ENCODE assay signal across 12 cellular contexts in genomic region chr2:16623046-16623445, GRCh38. TPM values are rescaled to one million over a fixed set of nuclear protein-coding genes. Genes with fewer than 3 reads are reported as not detected.
DNase-seq lines count a peak whose midpoint lies in the region; ATAC-seq and TF ChIP-seq lines count a peak whose summit lies in the region.
"Had no signal": no experiment of that assay in that cellular context is flagged by ENCODE, and none has a peak within 500 bp of the region (broad histone marks: within the 10 kb centered on the region; RNA-seq: fewer than 3 reads in every experiment).

No MANE protein-coding gene starts in this region.

- H3K9ac ChIP-seq in PC-3 (ENCODE audit: low read length) (no peak overlapping the region), fibroblast of lung (ENCODE audit: insufficient read depth, low read length) (no peak overlapping the region)

- H3K27me3 ChIP-seq in DOHH2 (ENCODE audit: control insufficient read depth, low read length) (no peaks in the 10 kb centered on the region), PC-3 (ENCODE audit: low read length) (no peaks in the 10 kb centered on the region), fibroblast of lung (ENCODE audit: control insufficient read depth, insufficient read depth, low read length) (no peaks in the 10 kb centered on the region), psoas muscle (ENCODE audit: insufficient read depth in 3 of 3, low read length in 2 of 3) (no peaks in the 10 kb centered on the region), MG63 (no peaks in the 10 kb centered on the region)

- POLR2A ChIA-PET in PC-3 (lab: Charles Lee; ENCODE audit: unreplicated experiment) = no interaction called here

- peaks cover 34% of the 10 kb centered on the region for H3F3A ChIP-seq in DOHH2 (ENCODE audit: control insufficient read depth, insufficient read depth)
- no peaks in the 10 kb centered on the region for H3F3A ChIP-seq in PC-3 (ENCODE audit: low read length, unreplicated experiment)

- ATAC-seq in PC-3 (no peak), psoas muscle (peak in 2 of 4 donors; percentile 43 to 54), HG03565 (IDR thresholded peaks at IDR 0.05; ENCODE audit: unreplicated experiment) (no peak), GM21447 (IDR thresholded peaks at IDR 0.05; ENCODE audit: unreplicated experiment) (no peak)
- ATAC-seq: effector memory CD8-positive, alpha-beta T cell had no signal

- CTCF ChIA-PET in PC-3 (lab: Charles Lee) = no interaction called here

- TF ChIP-seq CTCF in DOHH2 (IDR thresholded peaks at IDR 0.05; ENCODE audit: low read depth, low read length, poor library complexity, severe bottlenecking) (no peak), PC-3 (conservative IDR thresholded peaks at IDR 0.05; ENCODE audit: low read depth, low read length) (no peak), fibroblast of lung (conservative IDR thresholded peaks at IDR 0.05 in 1 of 2, IDR thresholded peaks at IDR 0.05 in 1 of 2; ENCODE audit: low read depth in 1 of 2, low read length in 2 of 2) (no peak), psoas muscle (IDR thresholded peaks at IDR 0.05) (no peak)

- peak overlapping the region; percentile 98 for H3K27ac ChIP-seq in DOHH2 (ENCODE audit: low read depth, low read length)
- H3K27ac ChIP-seq in PC-3 (ENCODE audit: low read length) = no peak overlapping the region
- no peak overlapping the region for H3K27ac ChIP-seq in fibroblast of lung (ENCODE audit: insufficient read depth, low read length)
- H3K27ac ChIP-seq in psoas muscle = peak overlapping the region; percentile 61

- H3K4me1 ChIP-seq in DOHH2 (ENCODE audit: control insufficient read depth, low read length) (peaks cover 75% of the 10 kb centered on the region), PC-3 (ENCODE audit: insufficient read depth, low read length) (no peaks in the 10 kb centered on the region), fibroblast of lung (ENCODE audit: control insufficient read depth, extremely low read depth, insufficient read depth, low read length) (peaks cover 6% of the 10 kb centered on the region), psoas muscle (peaks cover 63% of the 10 kb centered on the region)

- 89 to 97% (median 92%) methylated on average over 6 of the region's 6 CpGs for WGBS in psoas muscle, 3 donors

- H3K79me2 ChIP-seq in DOHH2 (ENCODE audit: control insufficient read depth, low read length) (peaks cover 28% of the 10 kb centered on the region), PC-3 (ENCODE audit: low read length) (no peaks in the 10 kb centered on the region), fibroblast of lung (ENCODE audit: control insufficient read depth, insufficient read depth, low read length) (no peaks in the 10 kb centered on the region)

- H3K4me3 ChIP-seq in DOHH2 (ENCODE audit: low read length) (peak overlapping the region; percentile 80), PC-3 (ENCODE audit: low read length) (no peak overlapping the region), fibroblast of lung (replicated peaks in 1 of 4; ENCODE audit: control extremely low read depth in 1 of 4, insufficient read depth in 1 of 4, low read depth in 3 of 4, low read length in 4 of 4) (no peak overlapping the region), psoas muscle (no peak overlapping the region), MG63 (no peak overlapping the region)

- DNase-seq in PC-3 = peak; percentile 31
- peak; percentile 57 to 97 for DNase-seq in fibroblast of lung (ENCODE audit: low read depth in 2 of 2)
- no peak for DNase-seq in psoas muscle
- no peak for DNase-seq in NCI-H748 treated with DMSO at 0.1 percent for 48 hours (lab: John Stamatoyannopoulos, UW)
- DNase-seq in MG63 = no peak
- DNase-seq: activated CD4-positive, alpha-beta T cell treated with anti-CD3 and anti-CD28 coated beads, Interleukin-2, amount 50 U/mL, for 1 hour; activated naive CD4-positive, alpha-beta T cell treated with anti-CD3 and anti-CD28 coated beads, Interleukin-2, amount 50 U/mL, for 16 hours; DMS 273 treated with DMSO at 0.1 percent for 48 hours; effector memory CD8-positive, alpha-beta T cell had no signal

- H3K9me3 ChIP-seq in DOHH2 (ENCODE audit: control insufficient read depth, insufficient read depth, low read length) = no peaks in the 10 kb centered on the region
- H3K9me3 ChIP-seq in PC-3 (ENCODE audit: low read length) = no peaks in the 10 kb centered on the region
- H3K9me3 ChIP-seq in fibroblast of lung (ENCODE audit: control insufficient read depth, insufficient read depth, low read depth, low read length) = no peaks in the 10 kb centered on the region
- no peaks in the 10 kb centered on the region for H3K9me3 ChIP-seq in psoas muscle
- H3K9me3 ChIP-seq in MG63 = no peaks in the 10 kb centered on the region

- no peaks in the 10 kb centered on the region for H4K20me1 ChIP-seq in DOHH2 (ENCODE audit: control insufficient read depth, insufficient read depth, low read depth, low read length)
- H4K20me1 ChIP-seq in PC-3 (ENCODE audit: low read length) = no peaks in the 10 kb centered on the region
- H4K20me1 ChIP-seq in fibroblast of lung (ENCODE audit: control insufficient read depth, extremely low read depth, insufficient read depth, low read length) = no peaks in the 10 kb centered on the region

- intact Hi-C loops in PC-3 (cut with micrococcal nuclease) = no loop called here
- intact Hi-C loops in psoas muscle (cut with DNase I) = no loop called here

- H3K4me2 ChIP-seq in DOHH2 (ENCODE audit: low read length) = peak overlapping the region; percentile 97
- H3K4me2 ChIP-seq in PC-3 (ENCODE audit: low read length) = no peak overlapping the region
- H3K4me2 ChIP-seq in fibroblast of lung (ENCODE audit: extremely low read depth, insufficient read depth, low read length) = no peak overlapping the region

- H2AFZ ChIP-seq in PC-3 (ENCODE audit: low read length) (no peak overlapping the region), fibroblast of lung (ENCODE audit: low read length) (no peak overlapping the region)

- no TSS peak for BruUV-seq in PC-3 (replicated peaks; lab: Mats Ljungman, UMichigan)

- H3K9me2 ChIP-seq in DOHH2 (replicated peaks; ENCODE audit: control insufficient read depth, low read length) (no peaks in the 10 kb centered on the region), PC-3 (replicated peaks; ENCODE audit: low read length) (no peaks in the 10 kb centered on the region)

- H3K36me3 ChIP-seq in DOHH2 (ENCODE audit: control insufficient read depth, low read length) (peaks cover 60% of the 10 kb centered on the region), PC-3 (ENCODE audit: low read depth, low read length) (no peaks in the 10 kb centered on the region), fibroblast of lung (ENCODE audit: control insufficient read depth, insufficient read depth, low read length) (no peaks in the 10 kb centered on the region), psoas muscle (ENCODE audit: insufficient read depth in 1 of 2, low read depth in 1 of 2) (peaks cover 8 to 25% of the 10 kb centered on the region in 2 donors), MG63 (no peaks in the 10 kb centered on the region)

RNA-seq across cellular contexts. Expression of gene CYRIA, which starts 42.6 kb away (rescaled TPM):
- total RNA-seq in PC-3 (2014; rRNA removed) (0.15 TPM in 1 of 2 replicates, not detected in the other), fibroblast of lung (7.4 and 10.2 TPM in 2 replicates), psoas muscle (10 to 100 TPM in 3 of 4 donors, 1 to 10 TPM in 1; 9.5 to 16.8 (median 10.9) TPM)
- polyA plus RNA-seq in fibroblast of lung (3.6 and 6.3 TPM in 2 replicates), psoas muscle (1 to 10 TPM; 3.8 to 5.1 (median 4.9) TPM)
- polyA plus RNA-seq in fibroblast of lung (2012) = 3.1 and 4.1 TPM in 2 replicates
- 1.1 TPM in 1 of 2 replicates, not detected in the other for polyA minus RNA-seq in fibroblast of lung (ENCODE audit: low replicate concordance)
- 0.69 and 1.3 TPM in 2 replicates for total RNA-seq in MG63 (2014; rRNA removed; shearing (Covaris generic); ENCODE audit: low replicate concordance)

Comparison
In these comparisons a context has a peak if more than half of its experiments do, and no peak if none do; other contexts are left out.
1. H3K27ac ChIP-seq: peak in DOHH2 (single experiment) and psoas muscle (single experiment); none in PC-3 (single experiment) and fibroblast of lung (single experiment).
2. DNase-seq: peak in PC-3 (single experiment) and fibroblast of lung (2 of 2); none in psoas muscle (0 of 2), NCI-H748 treated with DMSO at 0.1 percent for 48 hours (single experiment) and MG63 (single experiment).